14 cellular contexts compared by ENCODE assay signal in the genomic region with DNA sequence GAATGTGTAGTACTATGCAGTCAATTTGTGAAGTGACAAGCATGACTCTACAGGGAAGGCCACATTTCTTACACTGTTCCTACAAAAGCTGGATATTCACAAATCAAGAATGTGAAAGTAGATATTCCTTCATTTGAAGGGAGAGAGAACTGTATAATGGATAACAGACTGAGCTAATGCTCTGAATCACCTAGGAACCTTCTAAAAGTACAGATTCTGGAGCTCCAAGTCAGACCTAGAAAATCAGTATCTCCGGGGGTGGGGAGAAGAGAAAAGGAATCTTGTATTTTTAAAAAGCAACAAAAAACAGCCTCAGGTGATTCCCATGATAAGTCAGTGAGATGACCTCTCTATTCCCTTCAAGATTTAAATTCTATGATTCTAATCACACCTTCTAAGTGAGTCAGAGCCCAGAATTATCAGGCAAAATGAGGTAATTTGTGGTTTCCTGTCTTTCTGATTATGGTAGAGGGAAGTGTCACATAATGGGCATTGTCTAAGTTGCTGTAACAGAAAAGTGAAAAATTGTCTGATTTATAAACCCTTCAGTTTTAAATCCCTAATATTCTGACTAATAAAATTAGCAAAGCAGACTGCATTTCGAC.
DNase-seq lines count a peak whose midpoint lies in the region; TF ChIP-seq lines count a peak whose summit lies in the region.
"Had no signal": no experiment of that assay in that cellular context is flagged by ENCODE, and none has a peak within 500 bp of the region (broad histone marks: within the 10 kb centered on the region; RNA-seq: fewer than 3 reads in every experiment).

No MANE protein-coding gene starts in this region.

- no peaks in the 10 kb centered on the region for H3K79me2 ChIP-seq in OCI-LY3 (ENCODE audit: low read length)

- 0 out of 2 replicates have a peak overlapping the region, but pooled peaks have one; percentile 11 for H2AFZ ChIP-seq in OCI-LY3 (ENCODE audit: low read depth, low read length)

- no peak overlapping the region for H3K27ac Mint-ChIP-seq in MCF 10A (ENCODE audit: low read depth, unreplicated experiment)
- peak overlapping the region; percentile 26 for H3K27ac Mint-ChIP-seq in type B pancreatic cell
- H3K27ac Mint-ChIP-seq: nephron progenitor cell had no signal

- no peaks in the 10 kb centered on the region for H3K27me3 ChIP-seq in breast epithelium
- H3K27me3 ChIP-seq in OCI-LY3 (ENCODE audit: low read depth, low read length): no peaks in the 10 kb centered on the region
- H3K27me3 ChIP-seq in uterus: no peaks in the 10 kb centered on the region
- H3K27me3 ChIP-seq: BE2C, esophagus squamous epithelium had no signal

- H3K4me2 ChIP-seq in OCI-LY3 (ENCODE audit: low read length): 0 out of 2 replicates have a peak overlapping the region, but pooled peaks have one; percentile 7

- peaks cover 8 to 10% of the 10 kb centered on the region in 2 donors for H3K9me3 ChIP-seq in breast epithelium
- peaks cover 5% of the 10 kb centered on the region; the same call in 1 of the 2 replicates for H3K9me3 ChIP-seq in OCI-LY3 (ENCODE audit: insufficient read depth, low read length)
- H3K9me3 ChIP-seq in uterus: no peaks in the 10 kb centered on the region
- H3K9me3 ChIP-seq: BE2C, esophagus squamous epithelium had no signal

- no peaks in the 10 kb centered on the region for H3K4me1 Mint-ChIP-seq in MCF 10A (ENCODE audit: insufficient read depth, unreplicated experiment)
- H3K4me1 Mint-ChIP-seq in type B pancreatic cell (ENCODE audit: unreplicated experiment): peaks cover 4% of the 10 kb centered on the region
- H3K4me1 Mint-ChIP-seq: nephron progenitor cell had no signal

- DNase-seq in MCF 10A (ENCODE audit: unreplicated experiment) (peak; percentile 17), breast epithelium (ENCODE audit: low spot score in 2 of 2) (no peak), type B pancreatic cell (ENCODE audit: extremely low spot score, unreplicated experiment) (no peak), globus pallidus (ENCODE audit: low spot score) (no peak), germinal center (ENCODE audit: low spot score) (no peak), uterus (no peak)
- DNase-seq in central memory CD4-positive, alpha-beta T cell: peak; percentile 48
- DNase-seq: activated CD4-positive, CD25-positive, alpha-beta regulatory T cell; anterior cingulate cortex; BE2C; esophagus squamous epithelium; NCI-H1417 treated with DMSO at 0.1 percent for 48 hours; nephron progenitor cell had no signal

- H3K36me3 Mint-ChIP-seq in MCF 10A (ENCODE audit: insufficient read depth, unreplicated experiment) (no peaks in the 10 kb centered on the region), type B pancreatic cell (no peaks in the 10 kb centered on the region)

- no peaks in the 10 kb centered on the region for H4K20me1 ChIP-seq in OCI-LY3 (ENCODE audit: insufficient read depth, low read length)

- H3K9me3 Mint-ChIP-seq in MCF 10A (ENCODE audit: unreplicated experiment) (no peaks in the 10 kb centered on the region), type B pancreatic cell (peaks cover 9% of the 10 kb centered on the region)

- H3K4me1 ChIP-seq in breast epithelium (no peaks in the 10 kb centered on the region), OCI-LY3 (ENCODE audit: low read length) (peaks cover 42% of the 10 kb centered on the region), uterus (no peaks in the 10 kb centered on the region)
- H3K4me1 ChIP-seq: BE2C, esophagus squamous epithelium had no signal

- TF ChIP-seq POLR2A in breast epithelium (IDR thresholded peaks at IDR 0.05) (no peak), uterus (IDR thresholded peaks at IDR 0.05) (no peak)

- no peak overlapping the region for H3K9ac ChIP-seq in OCI-LY3 (ENCODE audit: low read length)

- TF ChIP-seq CTCF in MCF 10A (IDR thresholded peaks at IDR 0.05; ENCODE audit: unreplicated experiment) (no peak), breast epithelium (IDR thresholded peaks at IDR 0.05) (no peak), OCI-LY3 (IDR thresholded peaks at IDR 0.05; ENCODE audit: low read depth, low read length) (no peak), type B pancreatic cell (conservative IDR thresholded peaks at IDR 0.05) (no peak), uterus (IDR thresholded peaks at IDR 0.05) (no peak)

- POLR2A ChIA-PET in MCF 10A (lab: Yijun Ruan, JAX): no interaction called here

- H3K27ac ChIP-seq in breast epithelium (no peak overlapping the region), OCI-LY3 (ENCODE audit: low read length) (no peak overlapping the region), uterus (no peak overlapping the region)
- H3K27ac ChIP-seq: esophagus squamous epithelium had no signal

- CTCF ChIA-PET in MCF 10A (lab: Yijun Ruan, JAX): interaction anchor here (0.5 to 0.6 kb wide), 2 partner anchors 38 to 662 kb away, joined by 3 read pairs; no protein-coding TSS in a partner anchor

- intact Hi-C loops in MCF 10A (cut with micrococcal nuclease): no loop called here
- intact Hi-C loops in breast epithelium (cut with DNase I; ENCODE audit: low total_unique reads): loop anchor here (5.0 kb wide), 1 partner anchor 717 kb away; no protein-coding TSS in a partner anchor
- intact Hi-C loops in uterus (cut with DNase I; ENCODE audit: low total_unique reads): no loop called here

- H3K4me3 Mint-ChIP-seq in MCF 10A (ENCODE audit: unreplicated experiment) (no peak overlapping the region), type B pancreatic cell (no peak overlapping the region)
- H3K4me3 Mint-ChIP-seq: nephron progenitor cell had no signal

- H3K36me3 ChIP-seq in breast epithelium (no peaks in the 10 kb centered on the region), OCI-LY3 (replicated peaks; ENCODE audit: low read depth, low read length) (peaks cover 12% of the 10 kb centered on the region), uterus (no peaks in the 10 kb centered on the region)
- H3K36me3 ChIP-seq: BE2C, esophagus squamous epithelium had no signal

- no TSS peak for BruUV-seq in MCF 10A (replicated peaks; lab: Mats Ljungman, UMichigan)

- no peaks in the 10 kb centered on the region for H3K27me3 Mint-ChIP-seq in MCF 10A (ENCODE audit: insufficient read depth, unreplicated experiment)
- no peaks in the 10 kb centered on the region for H3K27me3 Mint-ChIP-seq in type B pancreatic cell

- H3K4me3 ChIP-seq in breast epithelium: no peak overlapping the region
- H3K4me3 ChIP-seq in OCI-LY3 (ENCODE audit: low read length): no peak overlapping the region
- H3K4me3 ChIP-seq in uterus: no peak overlapping the region
- H3K4me3 ChIP-seq: esophagus squamous epithelium had no signal

Comparison
In these comparisons a context has a peak if more than half of its experiments do, and no peak if none do; other contexts are left out.
1. DNase-seq: peak in MCF 10A (single experiment) and central memory CD4-positive, alpha-beta T cell (single experiment); none in breast epithelium (0 of 2), type B pancreatic cell (single experiment), globus pallidus (single experiment), germinal center (single experiment) and uterus (0 of 2).